ENCODE assay signal across 27 cellular contexts in the genomic region with DNA sequence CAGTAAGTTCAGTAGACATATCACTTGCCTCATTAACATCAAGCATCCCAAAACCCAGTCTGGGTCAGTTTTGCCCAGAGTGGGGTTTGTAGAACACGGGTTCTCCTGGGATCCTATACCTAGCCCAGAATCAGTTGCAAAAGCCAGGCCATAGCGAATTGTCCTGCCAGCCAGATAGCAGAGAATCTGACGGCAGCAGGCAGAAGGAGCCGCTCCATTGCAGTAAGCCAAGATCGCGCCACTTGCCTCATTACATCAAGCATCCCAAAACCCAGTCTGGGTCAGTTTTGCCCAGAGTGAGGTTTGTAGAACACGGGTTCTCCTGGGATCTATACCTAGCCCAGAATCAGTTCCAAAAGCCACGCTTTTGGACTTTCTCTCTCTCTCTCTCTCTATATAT. TPM values are rescaled to one million over a fixed set of nuclear protein-coding genes. Genes with fewer than 3 reads are reported as not detected.
DNase-seq lines count a peak whose midpoint lies in the region; ATAC-seq, FAIRE-seq and TF ChIP-seq lines count a peak whose summit lies in the region.
"Had no signal": no experiment of that assay in that cellular context is flagged by ENCODE, and none has a peak within 500 bp of the region (broad histone marks: within the 10 kb centered on the region; RNA-seq: fewer than 3 reads in every experiment).

No MANE protein-coding gene starts in this region.

- no peak overlapping the region for H3K4me3 Mint-ChIP-seq in HFFc6
- H3K4me3 Mint-ChIP-seq in Calu3 (ENCODE audit: low read depth, unreplicated experiment) = no peak overlapping the region
- H3K4me3 Mint-ChIP-seq: CD4-positive, alpha-beta T cell; CD8-positive, alpha-beta T cell had no signal

- H3K27ac ChIP-seq in K562 (ENCODE audit: extremely low read depth, low read depth, low read length) = no peak overlapping the region
- H3K27ac ChIP-seq in lower lobe of right lung = no peak overlapping the region
- H3K27ac ChIP-seq in upper lobe of right lung = no peak overlapping the region
- H3K27ac ChIP-seq: C4-2B had no signal

- ATAC-seq in K562 (no peak), lower lobe of right lung (no peak), upper lobe of right lung (no peak), HG02884 (IDR thresholded peaks at IDR 0.05; ENCODE audit: unreplicated experiment) (no peak), GM18870 (IDR thresholded peaks at IDR 0.05; ENCODE audit: unreplicated experiment) (no peak)
- ATAC-seq: CD8-positive, alpha-beta T cell; GM12878 had no signal

- H3K9ac ChIP-seq in K562 (ENCODE audit: insufficient read depth in 1 of 2, low read depth in 2 of 2, low read length in 2 of 2) = peak overlapping the region in 1 of 2 experiments; percentile 14; a peak in 1 of 4 replicates
- H3K9ac ChIP-seq: BLaER1 had no signal

- no peak for TF ChIP-seq EP300 in K562 (IDR thresholded peaks at IDR 0.05; ENCODE audit: low read length)

- no TSS peak for BruUV-seq in K562 (replicated peaks; lab: Mats Ljungman, UMichigan)
- BruUV-seq in Calu3 (replicated peaks; lab: Mats Ljungman, UMichigan) = no TSS peak

- H3K36me3 ChIP-seq in K562 (ENCODE audit: control insufficient read depth, insufficient read depth, low read length) (no peaks in the 10 kb centered on the region; the same call in 2 of the 3 replicates), lower lobe of right lung (peaks cover 33% of the 10 kb centered on the region), upper lobe of right lung (peaks cover 26% of the 10 kb centered on the region)
- H3K36me3 ChIP-seq: BE2C had no signal

- H3K27me3 ChIP-seq in K562 (ENCODE audit: control insufficient read depth in 2 of 2, insufficient read depth in 2 of 2, low read length in 2 of 2) (no peaks in the 10 kb centered on the region), lower lobe of right lung (ENCODE audit: low read depth) (no peaks in the 10 kb centered on the region), upper lobe of right lung (no peaks in the 10 kb centered on the region)
- H3K27me3 ChIP-seq: BE2C, BLaER1 had no signal

- FAIRE-seq in K562 (lab: Jason Lieb, UNC) = no peak
- FAIRE-seq: A204.1, GM12878, GM12892, GM18507, GM19239 had no signal

- H3K4me1 Mint-ChIP-seq in HFFc6 (ENCODE audit: low read depth) = peaks cover 31% of the 10 kb centered on the region
- H3K4me1 Mint-ChIP-seq in Calu3 (ENCODE audit: low read depth, unreplicated experiment) = no peaks in the 10 kb centered on the region

- H3K4me2 ChIP-seq in K562 (ENCODE audit: insufficient read depth, low read length) = no peak overlapping the region

- H3K79me2 ChIP-seq in K562 (ENCODE audit: control insufficient read depth, insufficient read depth, low read length) = no peaks in the 10 kb centered on the region

- CTCF ChIA-PET in K562 (lab: Yijun Ruan, JAX; ENCODE audit: low intra/inter-chr PET ratio) = interaction anchor here (0.6 kb wide), 1 partner anchor 45 kb away, joined by 3 read pairs; no protein-coding TSS in a partner anchor
- CTCF ChIA-PET in Calu3 (lab: Charles Lee) = no interaction called here

- POLR2A ChIA-PET in K562 (lab: Yijun Ruan, JAX) = interaction anchor here (1.0 kb wide), 1 partner anchor 9 kb away, joined by 3 read pairs; no protein-coding TSS in a partner anchor

- H4K20me1 ChIP-seq in K562 (replicated peaks; ENCODE audit: control insufficient read depth, insufficient read depth, low read length) = no peaks in the 10 kb centered on the region
- H4K20me1 ChIP-seq: BLaER1 had no signal

- H3K9me3 Mint-ChIP-seq in HFFc6 (no peaks in the 10 kb centered on the region), Calu3 (ENCODE audit: low read depth, unreplicated experiment) (no peaks in the 10 kb centered on the region)
- H3K9me3 Mint-ChIP-seq: CD4-positive, alpha-beta T cell; CD8-positive, alpha-beta T cell had no signal

- H3K36me3 Mint-ChIP-seq in HFFc6 (ENCODE audit: low read depth) (peaks cover 27% of the 10 kb centered on the region), Calu3 (ENCODE audit: insufficient read depth, unreplicated experiment) (no peaks in the 10 kb centered on the region)

- TF ChIP-seq POLR2A in K562 (conservative IDR thresholded peaks at IDR 0.05) = no peak

- in situ Hi-C loops in K562 (cut with MboI) = no loop called here

- DNase-seq in HFFc6 (no peak), K562 (ENCODE audit: extremely low read depth in 1 of 4, low spot score in 3 of 4) (no peak), lower lobe of right lung (peak; percentile 10), upper lobe of right lung (peak; percentile 29), Calu3 (no peak), T1000 (lab: John Stamatoyannopoulos, UW) (no peak)
- DNase-seq: 8988T; ACHN; BE2C; Caco-2; CD4-positive, alpha-beta T cell; CD8-positive, alpha-beta T cell; DMS 273 treated with DMSO at 0.1 percent for 48 hours; DMS153; DMS79; DND-41; EL; GDM1 had no signal

- intact Hi-C loops in K562 (cut with micrococcal nuclease) = no loop called here
- intact Hi-C loops in lower lobe of right lung (cut with DNase I) = no loop called here
- intact Hi-C loops in upper lobe of right lung (cut with DNase I) = no loop called here
- intact Hi-C loops in Calu3 (cut with micrococcal nuclease; ENCODE audit: unreplicated experiment) = no loop called here

- H3K4me1 ChIP-seq in K562 (replicated peaks in 1 of 2; ENCODE audit: control insufficient read depth in 2 of 2, insufficient read depth in 2 of 2, low read length in 2 of 2) (peaks cover 29 to 30% of the 10 kb centered on the region in 2 experiments), lower lobe of right lung (no peaks in the 10 kb centered on the region), upper lobe of right lung (no peaks in the 10 kb centered on the region)
- H3K4me1 ChIP-seq: BE2C, Caco-2 had no signal

- H3K4me3 ChIP-seq in K562 = no peak overlapping the region
- no peak overlapping the region for H3K4me3 ChIP-seq in lower lobe of right lung
- no peak overlapping the region for H3K4me3 ChIP-seq in upper lobe of right lung
- H3K4me3 ChIP-seq: BLaER1, GM12878 had no signal

- H3K27ac Mint-ChIP-seq in HFFc6 = peak overlapping the region; percentile 65
- H3K27ac Mint-ChIP-seq in Calu3 (ENCODE audit: unreplicated experiment) = no peak overlapping the region
- H3K27ac Mint-ChIP-seq: CD4-positive, alpha-beta T cell; CD8-positive, alpha-beta T cell had no signal

- no peak for TF ChIP-seq RAD21 in K562 (CRISPR knock-in tag; conservative IDR thresholded peaks at IDR 0.05 in 1 of 2, IDR thresholded peaks at IDR 0.05 in 1 of 2)

- H3K9me3 ChIP-seq in K562 (replicated peaks; ENCODE audit: control insufficient read depth, insufficient read depth, low read depth, low read length) (no peaks in the 10 kb centered on the region), lower lobe of right lung (no peaks in the 10 kb centered on the region), upper lobe of right lung (no peaks in the 10 kb centered on the region)
- H3K9me3 ChIP-seq: BE2C, BLaER1, Caco-2 had no signal

- 85% methylated on average over 7 of the region's 8 CpGs for WGBS in K562 (ENCODE audit: insufficient coverage, low coverage, missing lambda C conversion rate)

- no peak for TF ChIP-seq CTCF in HFFc6 (IDR thresholded peaks at IDR 0.05)
- no peak for TF ChIP-seq CTCF in K562 (IDR thresholded peaks at IDR 0.05 in 2 of 3, conservative IDR thresholded peaks at IDR 0.05 in 1 of 3; ENCODE audit: insufficient read depth in 2 of 3, low read depth in 1 of 3, low read length in 3 of 3)
- TF ChIP-seq CTCF in lower lobe of right lung (IDR thresholded peaks at IDR 0.05) = no peak
- TF ChIP-seq CTCF in upper lobe of right lung (IDR thresholded peaks at IDR 0.05) = no peak
- no peak for TF ChIP-seq CTCF in Calu3 (IDR thresholded peaks at IDR 0.05; ENCODE audit: unreplicated experiment)

- peak overlapping the region; percentile 33; the same call in 1 of the 2 replicates for H2AFZ ChIP-seq in K562 (ENCODE audit: low read depth, low read length)

- H3K27me3 Mint-ChIP-seq in HFFc6 (ENCODE audit: insufficient read depth) (no peaks in the 10 kb centered on the region; the same call in 1 of the 2 replicates), Calu3 (ENCODE audit: unreplicated experiment) (no peaks in the 10 kb centered on the region)
- H3K27me3 Mint-ChIP-seq: CD4-positive, alpha-beta T cell had no signal

- H3K9me1 ChIP-seq in K562 (ENCODE audit: control insufficient read depth, insufficient read depth, low read length) = peaks cover 3% of the 10 kb centered on the region

RNA-seq across cellular contexts. Expression of a gene that starts 19.1 kb away (rescaled TPM):
- total RNA-seq in HFFc6 (2021; fragmentation: NEBNext Ultra II Directional; extraction: Animal tissue kit (Norgen Biotek cat#: 25700)) = 100 to 1,000 TPM; 181 to 275 (median 249) TPM
- total RNA-seq in K562 (2011; cell fraction: chromatin; rRNA removed; ENCODE audit: low replicate concordance) = 66.1 and 87.1 TPM in 2 replicates
- 111 and 135 TPM in 2 replicates for total RNA-seq in K562 (2011; cell fraction: nucleolus; rRNA removed)
- 140 and 150 TPM in 2 replicates for total RNA-seq in K562 (2011; cell fraction: nucleoplasm; rRNA removed)
- total RNA-seq in K562 (2014; rRNA removed) (1,178 and 1,281 TPM in 2 replicates), K562 (2014; rRNA removed; fragmentation: Illumina TruSeq; extraction: Trizol) (1,116 and 1,227 TPM in 2 replicates), K562 (2015; rRNA removed; fragmentation: Illumina TruSeq; extraction: Trizol) (976 and 1,027 TPM in 2 replicates), K562 (2021) (499 and 523 TPM in 2 replicates), lower lobe of right lung (140 TPM), upper lobe of right lung (154 TPM), Calu3 (2022) (154 and 170 TPM in 2 replicates)
- polyA plus RNA-seq in K562 (2011; rRNA removed) (839 and 1,074 TPM in 2 replicates), K562 (2014; fragmentation: Illumina TruSeq; extraction: Trizol) (1,614 and 1,625 TPM in 2 replicates), K562 (2014; fragmentation: Nextera tagmentation; extraction: Ambion mirVana) (1,000 to 10,000 TPM; 2,515 to 2,737 TPM), K562 (2014; rRNA removed) (1,487 and 1,540 TPM in 2 replicates)
- polyA plus RNA-seq in K562 (2011; cell fraction: cytosol; rRNA removed) = 254 and 811 TPM in 2 replicates
- polyA plus RNA-seq in K562 (2011; cell fraction: nucleus; rRNA removed) = 160 and 368 TPM in 2 replicates
- polyA plus RNA-seq in K562 (2012) = 421 and 1,566 TPM in 2 replicates
- polyA minus RNA-seq in K562 (2011; rRNA and poly(A)+ RNA removed) = 775 and 778 TPM in 2 replicates
- polyA minus RNA-seq in K562 (2011; cell fraction: cytosol; rRNA and poly(A)+ RNA removed) = 126 and 154 TPM in 2 replicates
- 43.4 and 90.9 TPM in 2 replicates for polyA minus RNA-seq in K562 (2011; cell fraction: nucleus; rRNA and poly(A)+ RNA removed)

RNA-seq across cellular contexts. Expression of a gene that starts 54.2 kb away (rescaled TPM):
- total RNA-seq in HFFc6 (2021; fragmentation: NEBNext Ultra II Directional; extraction: Animal tissue kit (Norgen Biotek cat#: 25700)) = 10 to 100 TPM; 63.3 to 78.7 (median 71.2) TPM
- total RNA-seq in K562 (2011; cell fraction: chromatin; rRNA removed; ENCODE audit: low replicate concordance) = 26.5 and 51.2 TPM in 2 replicates
- total RNA-seq in K562 (2011; cell fraction: nucleolus; rRNA removed) = 19.3 and 20.1 TPM in 2 replicates
- total RNA-seq in K562 (2011; cell fraction: nucleoplasm; rRNA removed) = 46.7 and 64.7 TPM in 2 replicates
- total RNA-seq in K562 (2014; rRNA removed) (68.9 and 72.4 TPM in 2 replicates), K562 (2014; rRNA removed; fragmentation: Illumina TruSeq; extraction: Trizol) (81.7 and 86.5 TPM in 2 replicates), K562 (2015; rRNA removed; fragmentation: Illumina TruSeq; extraction: Trizol) (76.2 and 83.4 TPM in 2 replicates), K562 (2021) (86.0 and 87.8 TPM in 2 replicates), lower lobe of right lung (43.8 TPM), upper lobe of right lung (49.8 TPM), Calu3 (2022) (69.1 and 75.9 TPM in 2 replicates)
- polyA plus RNA-seq in K562 (2011; rRNA removed) (95.0 and 139 TPM in 2 replicates), K562 (2014; fragmentation: Illumina TruSeq; extraction: Trizol) (91.4 and 103 TPM in 2 replicates), K562 (2014; fragmentation: Nextera tagmentation; extraction: Ambion mirVana) (10 to 100 TPM; 11.5 to 17.6 TPM), K562 (2014; rRNA removed) (85.1 and 87.2 TPM in 2 replicates)
- polyA plus RNA-seq in K562 (2011; cell fraction: cytosol; rRNA removed) = 53.8 and 59.9 TPM in 2 replicates
- 18.7 and 19.1 TPM in 2 replicates for polyA plus RNA-seq in K562 (2011; cell fraction: nucleus; rRNA removed)
- polyA plus RNA-seq in K562 (2012) = 69.5 and 81.6 TPM in 2 replicates
- polyA minus RNA-seq in K562 (2011; rRNA and poly(A)+ RNA removed) = 81.6 and 94.1 TPM in 2 replicates
- polyA minus RNA-seq in K562 (2011; cell fraction: cytosol; rRNA and poly(A)+ RNA removed) = 33.5 and 47.6 TPM in 2 replicates
- polyA minus RNA-seq in K562 (2011; cell fraction: nucleus; rRNA and poly(A)+ RNA removed) = 10.1 and 12.8 TPM in 2 replicates

Comparison
In these comparisons a context has a peak if more than half of its experiments do, and no peak if none do; other contexts are left out.
1. DNase-seq: peak in lower lobe of right lung (single experiment) and upper lobe of right lung (single experiment); none in HFFc6 (single experiment), K562 (0 of 4), Calu3 (single experiment) and T1000 (single experiment).